Comparison of ENCODE assay signal across 8 cellular contexts in the genomic region with DNA sequence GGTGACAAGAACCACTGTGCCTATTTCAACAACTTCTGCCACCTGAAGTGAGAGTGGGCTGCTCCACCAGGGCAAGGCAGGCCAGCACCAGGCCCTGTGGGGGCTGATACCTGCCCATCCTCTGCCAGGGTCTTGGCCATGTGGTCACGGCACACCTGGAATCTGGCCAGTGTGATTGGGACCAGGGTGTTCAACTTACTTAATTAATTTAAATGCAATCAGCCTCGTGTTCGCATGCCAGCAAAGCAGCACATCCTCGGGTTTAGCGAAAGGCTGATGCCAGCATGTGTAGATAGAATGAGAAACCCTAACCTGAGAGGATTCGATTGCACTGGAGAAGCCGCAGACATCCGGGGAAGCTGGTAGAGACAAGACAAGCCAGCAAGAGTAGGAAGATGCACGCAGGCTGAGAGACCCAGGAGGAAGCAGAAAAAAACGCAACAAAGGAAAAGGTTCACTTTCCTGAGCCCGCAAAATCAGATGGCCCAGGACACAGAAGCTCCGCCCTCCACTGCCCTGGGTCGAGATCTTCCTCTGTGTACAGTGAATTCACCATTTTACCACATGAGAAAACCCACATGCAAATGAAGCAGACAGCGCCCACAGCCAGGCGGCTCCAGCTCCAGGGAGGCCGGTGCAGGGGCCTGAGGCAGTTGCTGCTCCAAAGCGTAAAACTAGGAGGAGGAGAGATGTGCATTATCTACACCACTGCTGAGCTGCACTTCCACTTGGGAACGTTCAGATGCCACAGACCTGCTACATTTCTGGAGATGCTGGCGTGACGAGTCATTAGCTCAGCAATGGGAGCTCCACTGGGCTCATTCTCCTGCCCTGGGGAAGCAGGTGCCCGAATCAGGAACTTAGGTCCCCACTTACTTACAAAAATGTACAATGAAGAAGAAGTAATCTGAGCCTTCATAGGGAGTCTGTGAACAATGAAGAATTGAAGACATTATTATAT.
A peak's percentile ranks its signal among the peaks of the same experiment; 100 is the strongest.
DNase-seq lines count a peak whose midpoint lies in the region; ATAC-seq, FAIRE-seq and TF ChIP-seq lines count a peak whose summit lies in the region.

No MANE protein-coding gene starts in this region.

- FAIRE-seq in frontal cortex (lab: Jason Lieb, UNC): no peak

- H3K36me3 Mint-ChIP-seq in natural killer cell: no peaks in the 10 kb centered on the region

- H3K4me1 Mint-ChIP-seq in natural killer cell: peaks cover 11% of the 10 kb centered on the region in 2 donors

- no peaks in the 10 kb centered on the region for H3K27me3 ChIP-seq in MG63

- ATAC-seq in GM19395 (IDR thresholded peaks at IDR 0.05; ENCODE audit: unreplicated experiment) (peak; percentile 96), HG03196 (IDR thresholded peaks at IDR 0.05; ENCODE audit: unreplicated experiment) (peak; percentile 94), natural killer cell (peak; percentile 84 to 98 (median 96))

- no peak overlapping the region for H3K4me3 ChIP-seq in MG63

- intact Hi-C loops in natural killer cell (cut with micrococcal nuclease): no loop called here

- H3K27ac Mint-ChIP-seq in natural killer cell: peak overlapping the region in 1 of 2 donors; percentile 53

- H3K36me3 ChIP-seq in MG63: no peaks in the 10 kb centered on the region

- peaks cover 34 to 41% of the 10 kb centered on the region in 2 donors for H3K27me3 Mint-ChIP-seq in natural killer cell (ENCODE audit: low read depth in 2 of 2)

- no peak for TF ChIP-seq CTCF in natural killer cell (IDR thresholded peaks at IDR 0.05)

- H3K9me3 Mint-ChIP-seq in natural killer cell: no peaks in the 10 kb centered on the region

- H3K9me3 ChIP-seq in MG63: no peaks in the 10 kb centered on the region

- H3K4me3 Mint-ChIP-seq in natural killer cell: peak overlapping the region; percentile 53

- DNase-seq in activated CD4-positive, alpha-beta T cell treated with anti-CD3 and anti-CD28 coated beads, Interleukin-2, amount 50 U/mL, for 1 hour: peak; percentile 15
- peak; percentile 23 for DNase-seq in natural killer cell
- DNase-seq in NCI-H187 treated with DMSO at 0.1 percent for 48 hours (lab: John Stamatoyannopoulos, UW): no peak
- DNase-seq in frontal cortex (ENCODE audit: low spot score in 2 of 2): no peak
- DNase-seq in DMS153 (lab: John Stamatoyannopoulos, UW): no peak
- no peak for DNase-seq in MG63

Comparison
In these comparisons a context has a peak if more than half of its experiments do, and no peak if none do; other contexts are left out.
1. DNase-seq: peak in activated CD4-positive, alpha-beta T cell treated with anti-CD3 and anti-CD28 coated beads, Interleukin-2, amount 50 U/mL, for 1 hour (single experiment) and natural killer cell (single experiment); none in NCI-H187 treated with DMSO at 0.1 percent for 48 hours (single experiment), frontal cortex (0 of 2), DMS153 (single experiment) and MG63 (single experiment).
2. Peak in every context shown above with its lines, with median percentiles within 50 percentile points of each other: ATAC-seq.